Comparison of ENCODE assay signal across 30 cellular contexts in the genomic region with DNA sequence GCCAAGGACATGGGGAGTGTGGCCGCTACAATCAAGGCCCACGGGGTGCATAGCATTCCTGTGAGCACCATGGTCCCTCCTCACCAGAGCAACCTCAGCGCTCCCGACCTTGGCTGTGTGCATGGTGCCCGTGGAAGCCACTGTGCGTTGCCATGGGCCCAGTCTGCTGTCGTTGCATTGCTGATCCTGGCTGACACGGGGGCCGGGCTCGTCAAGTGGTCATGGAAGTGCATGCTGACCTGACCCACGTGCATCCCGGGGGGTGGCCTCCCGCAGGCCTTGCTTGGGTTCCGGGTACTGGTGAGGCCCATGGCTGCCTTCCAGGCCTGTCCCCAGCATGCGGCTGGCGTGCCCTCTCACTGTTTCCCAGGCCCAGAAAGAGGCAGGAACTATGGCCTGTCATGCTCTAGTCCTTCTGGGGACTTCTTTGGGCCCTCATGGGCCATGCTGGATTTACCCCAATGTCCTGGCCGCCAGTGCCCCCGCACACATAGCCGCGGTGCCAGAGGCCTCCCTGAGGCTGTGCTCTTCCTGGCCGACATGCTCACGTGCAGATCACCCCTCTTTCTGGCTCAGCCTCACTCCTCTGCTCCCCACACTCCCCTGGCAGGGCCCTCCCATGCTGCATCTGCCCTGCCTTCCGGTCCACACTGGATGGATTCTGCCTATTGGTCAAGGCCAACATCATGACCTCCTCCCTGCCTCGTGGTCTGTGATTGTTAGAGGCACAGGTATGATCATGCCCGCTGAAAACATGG.
"Had no signal": no experiment of that assay in that cellular context is flagged by ENCODE, and none has a peak within 500 bp of the region (broad histone marks: within the 10 kb centered on the region; RNA-seq: fewer than 3 reads in every experiment).

No MANE protein-coding gene starts in this region.

- H3K27ac ChIP-seq: adrenal gland, body of pancreas, colonic mucosa, epithelial cell of prostate, esophagus squamous epithelium, gastroesophageal sphincter, WERI-Rb-1 had no signal

- DNase-seq: activated B cell treated with CpG ODN at 0.5 μM for 24 hours; activated CD4-positive, alpha-beta memory T cell treated with anti-CD3 and anti-CD28 coated beads for 36 hours; activated CD4-positive, alpha-beta T cell treated with anti-CD3 and anti-CD28 coated beads for 36 hours; activated CD4-positive, alpha-beta T cell treated with anti-CD3 and anti-CD28 coated beads, Interleukin-2, amount 10 ng/mL, durations not matched to agents 24 days and 14 days; activated CD4-positive, CD25-positive, alpha-beta regulatory T cell treated with anti-CD3 and anti-CD28 coated beads, Interleukin-2, amount 50 U/mL, for 72 hours; activated CD8-positive, alpha-beta memory T cell treated with anti-CD3 and anti-CD28 coated beads, Interleukin-2, amount 10 ng/mL, durations not matched to agents 7 days and 5 days; activated CD8-positive, alpha-beta memory T cell treated with anti-CD3 and anti-CD28 coated beads, Interleukin-2, amount 50 U/mL, for 4 hours; activated CD8-positive, alpha-beta T cell treated with anti-CD3 and anti-CD28 coated beads, Interleukin-2, amount 10 ng/mL, durations not matched to agents 7 days and 5 days; activated effector memory CD4-positive, alpha-beta T cell treated with anti-CD3 and anti-CD28 coated beads, Interleukin-2, amount 50 U/mL, for 16 hours; activated naive CD4-positive, alpha-beta T cell treated with anti-CD3 and anti-CD28 coated beads for 36 hours; activated naive CD8-positive, alpha-beta T cell treated with anti-CD3 and anti-CD28 coated beads for 36 hours; activated naive CD8-positive, alpha-beta T cell treated with anti-CD3 and anti-CD28 coated beads, Interleukin-2, amount 50 U/mL, for 24 hours; activated T-cell treated with anti-CD3 and anti-CD28 coated beads, Interleukin-2, amount 50 U/mL, for 1 hour; activated T-cell treated with anti-CD3 and anti-CD28 coated beads, Interleukin-2, amount 50 U/mL, for 48 hours; adrenal gland; body of pancreas; central memory CD4-positive, alpha-beta T cell; cerebellar nuclear complex; colonic mucosa; effector CD8-positive, alpha-beta T cell; esophagus squamous epithelium; foreskin melanocyte; T-helper 1 cell; T-helper 17 cell; T1000; WERI-Rb-1 had no signal

- H3K4me1 ChIP-seq: adrenal gland, body of pancreas, colonic mucosa, esophagus squamous epithelium, gastroesophageal sphincter had no signal

- ATAC-seq: activated CD4-positive, alpha-beta T cell treated with anti-CD3 and anti-CD28 coated beads for 36 hours; activated CD8-positive, alpha-beta memory T cell treated with anti-CD3 and anti-CD28 coated beads, Interleukin-2, amount 10 ng/mL, durations not matched to agents 7 days and 5 days; activated CD8-positive, alpha-beta T cell treated with anti-CD3 and anti-CD28 coated beads, Interleukin-2, amount 10 ng/mL, durations not matched to agents 7 days and 5 days; activated naive CD8-positive, alpha-beta T cell treated with anti-CD3 and anti-CD28 coated beads, Interleukin-2, amount 50 U/mL, for 24 hours; body of pancreas; gastroesophageal sphincter; T-helper 17 cell had no signal

- H3K9me3 ChIP-seq: adrenal gland, body of pancreas, colonic mucosa had no signal

- FAIRE-seq: endometrium, endothelial cell of umbilical vein had no signal

- H3K36me3 ChIP-seq: adrenal gland, colonic mucosa, esophagus squamous epithelium, gastroesophageal sphincter, WERI-Rb-1 had no signal

- H3K4me3 ChIP-seq: adrenal gland, body of pancreas, colonic mucosa, esophagus squamous epithelium, gastroesophageal sphincter had no signal
